ENCODE assay signal across 21 cellular contexts in genomic region chr13:38769526-38769925, GRCh38.
"Had no signal": no experiment of that assay in that cellular context is flagged by ENCODE, and none has a peak within 500 bp of the region (broad histone marks: within the 10 kb centered on the region; RNA-seq: fewer than 3 reads in every experiment).

No MANE protein-coding gene starts in this region.

- DNase-seq: activated CD4-positive, alpha-beta T cell treated with anti-CD3 and anti-CD28 coated beads for 4 hours; activated CD8-positive, alpha-beta memory T cell treated with anti-CD3 and anti-CD28 coated beads, Interleukin-2, amount 50 U/mL, for 48 hours; activated CD8-positive, alpha-beta T cell treated with anti-CD3 and anti-CD28 coated beads, Interleukin-2, amount 10 ng/mL, durations not matched to agents 7 days and 5 days; activated naive CD4-positive, alpha-beta T cell treated with anti-CD3 and anti-CD28 coated beads, Interleukin-2, amount 50 U/mL, for 16 hours; activated naive CD8-positive, alpha-beta T cell treated with anti-CD3 and anti-CD28 coated beads, Interleukin-2, amount 10 ng/mL, durations not matched to agents 7 days and 5 days; activated T-cell treated with anti-CD3 and anti-CD28 coated beads, Interleukin-2, amount 50 U/mL, for 1 hour; adrenal gland; caudate nucleus; MV-4-11; NCI-H1092 treated with DMSO at 0.1 percent for 48 hours; NCI-H1436; NCI-H1694 treated with DMSO at 0.1 percent for 48 hours; NCI-H2029 treated with DMSO at 0.1 percent for 48 hours; NCI-H345; NCI-H510A; NCI-H69; SIG-M5; T-helper 1 cell; WERI-Rb-1 had no signal

- H3K9me3 ChIP-seq: adrenal gland, breast epithelium had no signal

- ATAC-seq: activated CD4-positive, CD25-positive, alpha-beta regulatory T cell treated with anti-CD3 and anti-CD28 coated beads, Interleukin-2, amount 50 U/mL, for 24 hours; activated CD8-positive, alpha-beta T cell treated with anti-CD3 and anti-CD28 coated beads, Interleukin-2, amount 10 ng/mL, durations not matched to agents 7 days and 5 days had no signal

- H3K4me3 ChIP-seq: adrenal gland, breast epithelium had no signal

- H3K27ac ChIP-seq: adrenal gland, breast epithelium, WERI-Rb-1 had no signal

- H3K4me1 ChIP-seq: adrenal gland, breast epithelium had no signal

- H3K27me3 ChIP-seq: adrenal gland, breast epithelium had no signal

- H3K36me3 ChIP-seq: adrenal gland, breast epithelium, WERI-Rb-1 had no signal
